In genomic region chr15:41559489-41560177, GRCh38 we compare ENCODE assay signal across 8 cellular contexts.
DNase-seq lines count a peak whose midpoint lies in the region; ATAC-seq and TF ChIP-seq lines count a peak whose summit lies in the region.

No MANE protein-coding gene starts in this region.

- DNase-seq in AG10803 (ENCODE audit: low read depth) (no peak), astrocyte of the cerebellum (ENCODE audit: low read depth) (no peak), iPS-NIHi7 (ENCODE audit: extremely low spot score) (peak; percentile 30), glomerular visceral epithelial cell (ENCODE audit: extremely low spot score) (no peak)
- DNase-seq in stimulated activated CD4-positive, alpha-beta T cell treated with anti-CD3 and anti-CD28 coated beads, Interleukin-4, amount 100 ng/mL, for 4 hours, result no peak

- ATAC-seq in HG02885 (IDR thresholded peaks at IDR 0.05; ENCODE audit: poor library complexity, unreplicated experiment) (peak; percentile 19), GM19351 (IDR thresholded peaks at IDR 0.05; ENCODE audit: unreplicated experiment) (no peak)
- ATAC-seq in stimulated activated memory B cell treated with anti-CD40 and anti-IgM and Interleukin-4, amounts not matched to agents 10 μg/mL and 1 μg/mL and 100 μg/mL, for 72 hours, result no peak

- in situ Hi-C loops in astrocyte of the cerebellum (cut with HindIII; ENCODE audit: low sequenced_read_pairs), result no loop called here

- no peaks in the 10 kb centered on the region for H3K9me3 Mint-ChIP-seq in stimulated activated memory B cell treated with anti-CD40 and anti-IgM and Interleukin-4, amounts not matched to agents 10 μg/mL and 1 μg/mL and 100 μg/mL, for 72 hours

- H3K4me1 Mint-ChIP-seq in stimulated activated memory B cell treated with anti-CD40 and anti-IgM and Interleukin-4, amounts not matched to agents 10 μg/mL and 1 μg/mL and 100 μg/mL, for 72 hours, result peaks cover 29% of the 10 kb centered on the region

- H3K27me3 Mint-ChIP-seq in stimulated activated memory B cell treated with anti-CD40 and anti-IgM and Interleukin-4, amounts not matched to agents 10 μg/mL and 1 μg/mL and 100 μg/mL, for 72 hours, result peaks cover 79% of the 10 kb centered on the region

- no peak overlapping the region for H3K27ac Mint-ChIP-seq in stimulated activated memory B cell treated with anti-CD40 and anti-IgM and Interleukin-4, amounts not matched to agents 10 μg/mL and 1 μg/mL and 100 μg/mL, for 72 hours

- TF ChIP-seq CTCF in AG10803 (conservative IDR thresholded peaks at IDR 0.05; ENCODE audit: low read length) (no peak), astrocyte of the cerebellum (IDR thresholded peaks at IDR 0.05; ENCODE audit: low read depth, low read length, missing control alignments) (no peak)

- H3K36me3 Mint-ChIP-seq in stimulated activated memory B cell treated with anti-CD40 and anti-IgM and Interleukin-4, amounts not matched to agents 10 μg/mL and 1 μg/mL and 100 μg/mL, for 72 hours, result no peaks in the 10 kb centered on the region

- peak overlapping the region; percentile 64 for H3K4me3 Mint-ChIP-seq in stimulated activated memory B cell treated with anti-CD40 and anti-IgM and Interleukin-4, amounts not matched to agents 10 μg/mL and 1 μg/mL and 100 μg/mL, for 72 hours

- peak overlapping the region; percentile 64 for H3K4me3 ChIP-seq in AG10803 (ENCODE audit: low read length)
- H3K4me3 ChIP-seq in astrocyte of the cerebellum (ENCODE audit: low read depth, low read length), result peak overlapping the region; percentile 57
